Comparison of ENCODE assay signal across 1 cellular context in the genomic region with DNA sequence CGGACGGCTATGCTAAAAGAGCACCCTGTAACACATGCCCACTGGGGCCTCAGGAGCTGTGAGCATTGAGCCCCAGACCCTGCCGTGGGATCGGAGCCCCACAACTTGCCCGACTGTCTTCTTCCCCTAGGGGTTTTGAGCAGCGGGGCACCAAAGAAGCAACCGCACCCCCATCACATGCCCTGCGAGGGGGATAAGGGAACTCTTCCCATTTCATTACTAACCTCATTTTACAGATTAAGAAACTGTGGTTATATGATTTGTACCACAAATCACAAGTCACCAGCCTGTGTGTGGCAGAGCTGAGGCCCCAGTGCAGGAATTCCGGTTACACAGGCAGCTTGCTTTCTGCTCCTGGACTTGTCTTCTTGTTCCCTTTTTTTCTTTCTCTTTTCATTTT.
TF ChIP-seq lines count a peak whose summit lies in the region.

No MANE protein-coding gene starts in this region.

TF ChIP-seq in GM23338, 12 proteins besides CTCF, POLR2A, EP300 and RAD21 (continued from another document):
- no peak for TF ChIP-seq REST (IDR thresholded peaks at IDR 0.05; ENCODE audit: unreplicated experiment)
- TF ChIP-seq, protein P1, sequence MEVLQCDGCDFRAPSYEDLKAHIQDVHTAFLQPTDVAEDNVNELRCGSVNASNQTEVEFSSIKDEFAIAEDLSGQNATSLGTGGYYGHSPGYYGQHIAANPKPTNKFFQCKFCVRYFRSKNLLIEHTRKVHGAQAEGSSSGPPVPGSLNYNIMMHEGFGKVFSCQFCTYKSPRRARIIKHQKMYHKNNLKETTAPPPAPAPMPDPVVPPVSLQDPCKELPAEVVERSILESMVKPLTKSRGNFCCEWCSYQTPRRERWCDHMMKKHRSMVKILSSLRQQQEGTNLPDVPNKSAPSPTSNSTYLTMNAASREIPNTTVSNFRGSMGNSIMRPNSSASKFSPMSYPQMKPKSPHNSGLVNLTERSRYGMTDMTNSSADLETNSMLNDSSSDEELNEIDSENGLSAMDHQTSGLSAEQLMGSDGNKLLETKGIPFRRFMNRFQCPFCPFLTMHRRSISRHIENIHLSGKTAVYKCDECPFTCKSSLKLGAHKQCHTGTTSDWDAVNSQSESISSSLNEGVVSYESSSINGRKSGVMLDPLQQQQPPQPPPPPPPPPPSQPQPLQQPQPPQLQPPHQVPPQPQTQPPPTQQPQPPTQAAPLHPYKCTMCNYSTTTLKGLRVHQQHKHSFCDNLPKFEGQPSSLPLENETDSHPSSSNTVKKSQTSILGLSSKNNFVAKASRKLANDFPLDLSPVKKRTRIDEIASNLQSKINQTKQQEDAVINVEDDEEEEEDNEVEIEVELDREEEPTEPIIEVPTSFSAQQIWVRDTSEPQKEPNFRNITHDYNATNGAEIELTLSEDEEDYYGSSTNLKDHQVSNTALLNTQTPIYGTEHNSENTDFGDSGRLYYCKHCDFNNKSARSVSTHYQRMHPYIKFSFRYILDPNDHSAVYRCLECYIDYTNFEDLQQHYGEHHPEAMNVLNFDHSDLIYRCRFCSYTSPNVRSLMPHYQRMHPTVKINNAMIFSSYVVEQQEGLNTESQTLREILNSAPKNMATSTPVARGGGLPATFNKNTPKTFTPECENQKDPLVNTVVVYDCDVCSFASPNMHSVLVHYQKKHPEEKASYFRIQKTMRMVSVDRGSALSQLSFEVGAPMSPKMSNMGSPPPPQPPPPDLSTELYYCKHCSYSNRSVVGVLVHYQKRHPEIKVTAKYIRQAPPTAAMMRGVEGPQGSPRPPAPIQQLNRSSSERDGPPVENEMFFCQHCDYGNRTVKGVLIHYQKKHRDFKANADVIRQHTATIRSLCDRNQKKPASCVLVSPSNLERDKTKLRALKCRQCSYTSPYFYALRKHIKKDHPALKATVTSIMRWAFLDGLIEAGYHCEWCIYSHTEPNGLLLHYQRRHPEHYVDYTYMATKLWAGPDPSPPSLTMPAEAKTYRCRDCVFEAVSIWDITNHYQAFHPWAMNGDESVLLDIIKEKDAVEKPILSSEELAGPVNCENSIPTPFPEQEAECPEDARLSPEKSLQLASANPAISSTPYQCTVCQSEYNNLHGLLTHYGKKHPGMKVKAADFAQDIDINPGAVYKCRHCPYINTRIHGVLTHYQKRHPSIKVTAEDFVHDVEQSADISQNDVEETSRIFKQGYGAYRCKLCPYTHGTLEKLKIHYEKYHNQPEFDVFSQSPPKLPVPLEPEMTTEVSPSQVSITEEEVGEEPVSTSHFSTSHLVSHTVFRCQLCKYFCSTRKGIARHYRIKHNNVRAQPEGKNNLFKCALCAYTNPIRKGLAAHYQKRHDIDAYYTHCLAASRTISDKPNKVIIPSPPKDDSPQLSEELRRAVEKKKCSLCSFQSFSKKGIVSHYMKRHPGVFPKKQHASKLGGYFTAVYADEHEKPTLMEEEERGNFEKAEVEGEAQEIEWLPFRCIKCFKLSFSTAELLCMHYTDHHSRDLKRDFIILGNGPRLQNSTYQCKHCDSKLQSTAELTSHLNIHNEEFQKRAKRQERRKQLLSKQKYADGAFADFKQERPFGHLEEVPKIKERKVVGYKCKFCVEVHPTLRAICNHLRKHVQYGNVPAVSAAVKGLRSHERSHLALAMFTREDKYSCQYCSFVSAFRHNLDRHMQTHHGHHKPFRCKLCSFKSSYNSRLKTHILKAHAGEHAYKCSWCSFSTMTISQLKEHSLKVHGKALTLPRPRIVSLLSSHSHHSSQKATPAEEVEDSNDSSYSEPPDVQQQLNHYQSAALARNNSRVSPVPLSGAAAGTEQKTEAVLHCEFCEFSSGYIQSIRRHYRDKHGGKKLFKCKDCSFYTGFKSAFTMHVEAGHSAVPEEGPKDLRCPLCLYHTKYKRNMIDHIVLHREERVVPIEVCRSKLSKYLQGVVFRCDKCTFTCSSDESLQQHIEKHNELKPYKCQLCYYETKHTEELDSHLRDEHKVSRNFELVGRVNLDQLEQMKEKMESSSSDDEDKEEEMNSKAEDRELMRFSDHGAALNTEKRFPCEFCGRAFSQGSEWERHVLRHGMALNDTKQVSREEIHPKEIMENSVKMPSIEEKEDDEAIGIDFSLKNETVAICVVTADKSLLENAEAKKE (CRISPR knock-in tag; IDR thresholded peaks at IDR 0.05): no peak
- no peak for TF ChIP-seq NANOG (IDR thresholded peaks at IDR 0.05; ENCODE audit: borderline replicate concordance)
TF ChIP-seq in GM23338: peak in this region for 0.
